Comparison of ENCODE assay signal across 1 cellular context in genomic region chr2:128276878-128277675, GRCh38.
TF ChIP-seq lines count a peak whose summit lies in the region.

No MANE protein-coding gene starts in this region.

TF ChIP-seq in HepG2, 621 proteins besides CTCF, POLR2A, EP300 and RAD21 (continued from another document):
- no peak for TF ChIP-seq STAT6 (CRISPR knock-in tag; IDR thresholded peaks at IDR 0.05; ENCODE audit: borderline replicate concordance)
- TF ChIP-seq CCDC6 (CRISPR knock-in tag; IDR thresholded peaks at IDR 0.05) = no peak
